ENCODE assay signal across 1 cellular context in the genomic region with DNA sequence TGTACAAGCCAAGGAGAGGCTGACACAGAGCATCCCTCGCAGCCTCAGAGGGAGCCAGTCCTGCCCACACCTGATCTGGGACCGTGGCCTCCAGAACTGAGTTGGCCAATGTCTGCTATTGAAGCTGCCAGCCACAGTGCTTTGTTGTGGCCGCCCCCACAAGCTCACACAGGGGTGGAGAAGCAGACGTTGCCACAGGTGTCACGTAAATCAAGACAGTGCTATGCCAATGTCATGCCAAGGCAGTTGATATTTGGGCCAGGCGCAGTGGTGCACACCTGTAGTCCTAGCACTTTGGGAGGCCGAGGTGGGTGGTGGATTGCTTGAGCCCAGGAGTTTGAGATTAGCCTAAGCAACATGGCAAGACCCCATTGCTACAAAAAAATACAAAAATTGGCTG.
TF ChIP-seq lines count a peak whose summit lies in the region.

No MANE protein-coding gene starts in this region.

TF ChIP-seq in H1, 55 proteins besides CTCF, POLR2A, EP300 and RAD21:
- TF ChIP-seq POLR2AphosphoS5 (IDR thresholded peaks at IDR 0.05; ENCODE audit: low read depth, low read length) (no peak), PHF8 (conservative IDR thresholded peaks at IDR 0.05; ENCODE audit: low read depth, low read length) (no peak), CREB1 (IDR thresholded peaks at IDR 0.05) (no peak), SUZ12 (IDR thresholded peaks at IDR 0.05; ENCODE audit: low read length) (no peak), EGR1 (IDR thresholded peaks at IDR 0.05; ENCODE audit: borderline replicate concordance, low read depth, low read length) (no peak), SAP30 (IDR thresholded peaks at IDR 0.05; ENCODE audit: insufficient read depth, insufficient replicate concordance, low read length) (no peak)
- TF ChIP-seq, protein P1, sequence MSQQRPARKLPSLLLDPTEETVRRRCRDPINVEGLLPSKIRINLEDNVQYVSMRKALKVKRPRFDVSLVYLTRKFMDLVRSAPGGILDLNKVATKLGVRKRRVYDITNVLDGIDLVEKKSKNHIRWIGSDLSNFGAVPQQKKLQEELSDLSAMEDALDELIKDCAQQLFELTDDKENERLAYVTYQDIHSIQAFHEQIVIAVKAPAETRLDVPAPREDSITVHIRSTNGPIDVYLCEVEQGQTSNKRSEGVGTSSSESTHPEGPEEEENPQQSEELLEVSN (IDR thresholded peaks at IDR 0.05), result no peak
- TF ChIP-seq, protein P2, sequence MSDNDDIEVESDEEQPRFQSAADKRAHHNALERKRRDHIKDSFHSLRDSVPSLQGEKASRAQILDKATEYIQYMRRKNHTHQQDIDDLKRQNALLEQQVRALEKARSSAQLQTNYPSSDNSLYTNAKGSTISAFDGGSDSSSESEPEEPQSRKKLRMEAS (IDR thresholded peaks at IDR 0.05), result no peak
TF ChIP-seq in H1: peak in this region for 0.
